ENCODE assay signal across 1 cellular context in the genomic region with DNA sequence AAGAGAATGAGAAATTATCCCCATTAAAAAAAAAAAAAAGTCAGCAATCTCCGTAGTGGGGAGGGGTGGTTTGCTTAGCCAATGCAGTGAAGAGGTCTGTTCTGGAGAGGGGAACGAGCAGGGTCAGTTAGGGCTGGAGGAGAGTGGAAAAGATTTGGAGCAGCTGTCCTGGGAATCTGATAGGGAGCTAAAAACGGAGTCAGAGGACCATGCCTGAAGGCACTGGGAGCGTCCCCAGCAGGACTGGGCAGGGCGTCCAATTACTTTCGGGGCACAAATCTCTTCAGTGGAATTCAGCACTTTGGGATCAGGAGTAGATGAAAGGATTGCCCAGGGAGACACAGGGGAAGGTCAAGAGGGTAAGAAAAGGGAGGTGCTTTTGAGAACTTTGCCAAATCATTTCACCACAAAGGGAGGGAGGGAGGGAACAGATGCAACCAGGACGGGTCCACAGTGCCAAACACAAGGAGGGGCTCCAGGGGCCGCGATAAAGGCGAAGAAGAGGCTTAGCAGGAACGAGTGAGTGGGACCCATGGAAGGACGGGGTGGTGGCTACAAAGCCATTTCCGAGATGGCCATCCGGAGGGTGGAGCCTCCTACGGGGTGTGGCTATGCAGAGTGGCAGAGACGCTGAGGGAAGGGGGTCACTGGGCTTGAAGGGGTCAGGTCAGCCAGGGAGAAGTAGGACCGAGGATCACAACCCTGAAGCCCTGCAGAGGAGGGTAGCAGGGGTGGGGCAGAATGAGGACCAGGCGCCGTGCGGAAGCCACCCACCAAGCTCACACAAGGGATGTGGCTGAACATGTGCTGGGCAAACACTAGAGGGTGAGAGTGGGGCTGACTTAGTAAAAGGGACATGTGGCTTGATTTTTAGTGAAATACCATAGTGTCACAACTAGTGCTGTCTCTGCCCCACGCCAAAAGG.
TF ChIP-seq lines count a peak whose summit lies in the region.

No MANE protein-coding gene starts in this region.

TF ChIP-seq in K562, 482 proteins besides CTCF, POLR2A, EP300 and RAD21 (continued from another document):
- TF ChIP-seq MGA (IDR thresholded peaks at IDR 0.05) (peak; percentile 58), FOXJ3 (CRISPR knock-in tag; IDR thresholded peaks at IDR 0.05) (no peak), NCOA1 (IDR thresholded peaks at IDR 0.05; ENCODE audit: low read depth) (no peak), PHF20 (IDR thresholded peaks at IDR 0.05; ENCODE audit: partially characterized antibody) (no peak), TEAD4 (IDR thresholded peaks at IDR 0.05; ENCODE audit: low read length) (no peak), TEAD4 (CRISPR knock-in tag; IDR thresholded peaks at IDR 0.05; ENCODE audit: borderline replicate concordance) (no peak), KDM5B (IDR thresholded peaks at IDR 0.05; ENCODE audit: insufficient replicate concordance, low read depth, low read length) (no peak), MED1 (CRISPR knock-in tag; IDR thresholded peaks at IDR 0.05; ENCODE audit: borderline replicate concordance) (no peak), FOS (IDR thresholded peaks at IDR 0.05; ENCODE audit: extremely low read depth, insufficient read length) (no peak), DIDO1 (tag; IDR thresholded peaks at IDR 0.05; ENCODE audit: low read depth) (no peak), TFAM (CRISPR knock-in tag; conservative IDR thresholded peaks at IDR 0.05) (no peak), ZBTB1 (CRISPR knock-in tag; IDR thresholded peaks at IDR 0.05; ENCODE audit: borderline replicate concordance, low read depth) (no peak), RBM34 (IDR thresholded peaks at IDR 0.05; ENCODE audit: borderline replicate concordance, insufficient read depth, low read length) (no peak), KLF16 (IDR thresholded peaks at IDR 0.05) (no peak), ATF7 (IDR thresholded peaks at IDR 0.05) (no peak), ZNF24 (IDR thresholded peaks at IDR 0.05) (no peak), NCOR1 (IDR thresholded peaks at IDR 0.05) (no peak), L3MBTL2 (IDR thresholded peaks at IDR 0.05) (peak; percentile 59; the same call in 1 of the 2 replicates), ERF (CRISPR knock-in tag; IDR thresholded peaks at IDR 0.05) (no peak), CCAR2 (IDR thresholded peaks at IDR 0.05; ENCODE audit: low read depth, low read length) (no peak)
- TF ChIP-seq, protein P1, sequence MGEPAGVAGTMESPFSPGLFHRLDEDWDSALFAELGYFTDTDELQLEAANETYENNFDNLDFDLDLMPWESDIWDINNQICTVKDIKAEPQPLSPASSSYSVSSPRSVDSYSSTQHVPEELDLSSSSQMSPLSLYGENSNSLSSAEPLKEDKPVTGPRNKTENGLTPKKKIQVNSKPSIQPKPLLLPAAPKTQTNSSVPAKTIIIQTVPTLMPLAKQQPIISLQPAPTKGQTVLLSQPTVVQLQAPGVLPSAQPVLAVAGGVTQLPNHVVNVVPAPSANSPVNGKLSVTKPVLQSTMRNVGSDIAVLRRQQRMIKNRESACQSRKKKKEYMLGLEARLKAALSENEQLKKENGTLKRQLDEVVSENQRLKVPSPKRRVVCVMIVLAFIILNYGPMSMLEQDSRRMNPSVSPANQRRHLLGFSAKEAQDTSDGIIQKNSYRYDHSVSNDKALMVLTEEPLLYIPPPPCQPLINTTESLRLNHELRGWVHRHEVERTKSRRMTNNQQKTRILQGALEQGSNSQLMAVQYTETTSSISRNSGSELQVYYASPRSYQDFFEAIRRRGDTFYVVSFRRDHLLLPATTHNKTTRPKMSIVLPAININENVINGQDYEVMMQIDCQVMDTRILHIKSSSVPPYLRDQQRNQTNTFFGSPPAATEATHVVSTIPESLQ (CRISPR knock-in tag; IDR thresholded peaks at IDR 0.05), result no peak
- TF ChIP-seq, protein P2, sequence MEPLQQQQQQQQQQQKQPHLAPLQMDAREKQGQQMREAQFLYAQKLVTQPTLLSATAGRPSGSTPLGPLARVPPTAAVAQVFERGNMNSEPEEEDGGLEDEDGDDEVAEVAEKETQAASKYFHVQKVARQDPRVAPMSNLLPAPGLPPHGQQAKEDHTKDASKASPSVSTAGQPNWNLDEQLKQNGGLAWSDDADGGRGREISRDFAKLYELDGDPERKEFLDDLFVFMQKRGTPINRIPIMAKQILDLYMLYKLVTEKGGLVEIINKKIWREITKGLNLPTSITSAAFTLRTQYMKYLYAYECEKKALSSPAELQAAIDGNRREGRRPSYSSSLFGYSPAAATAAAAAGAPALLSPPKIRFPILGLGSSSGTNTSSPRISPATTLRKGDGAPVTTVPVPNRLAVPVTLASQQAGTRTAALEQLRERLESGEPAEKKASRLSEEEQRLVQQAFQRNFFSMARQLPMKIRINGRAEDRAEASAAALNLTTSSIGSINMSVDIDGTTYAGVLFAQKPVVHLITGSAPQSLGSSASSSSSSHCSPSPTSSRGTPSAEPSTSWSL (CRISPR knock-in tag; IDR thresholded peaks at IDR 0.05; ENCODE audit: borderline replicate concordance), result no peak
